In the genomic region with DNA sequence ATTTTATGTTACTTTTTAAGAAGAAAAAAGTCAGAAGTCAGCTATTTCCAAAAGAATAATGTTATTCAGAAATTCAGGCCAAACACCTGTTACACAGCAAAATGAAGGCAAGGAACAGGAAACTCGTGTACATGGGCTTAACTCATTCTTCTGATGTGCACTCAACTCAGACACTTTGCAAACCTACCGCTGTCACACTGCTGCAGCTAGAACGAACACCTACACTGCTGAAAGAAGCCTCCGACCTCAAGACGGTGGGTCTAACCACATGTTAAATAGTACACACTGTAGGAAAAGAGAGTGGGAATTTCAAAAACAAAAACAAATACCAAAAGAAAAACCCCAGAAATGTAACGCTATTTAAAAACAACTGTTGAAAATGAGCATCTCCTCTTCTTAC, we compare ENCODE assay signal across 7 cellular contexts.
"Had no signal": no experiment of that assay in that cellular context is flagged by ENCODE, and none has a peak within 500 bp of the region (broad histone marks: within the 10 kb centered on the region; RNA-seq: fewer than 3 reads in every experiment).

No MANE protein-coding gene starts in this region.

- H2AFZ ChIP-seq: GM23248 had no signal

- H3K27ac Mint-ChIP-seq: HFFc6 had no signal

- H3K9ac ChIP-seq: GM23248 had no signal

- H3K4me3 ChIP-seq: GM23248, HAP-1 had no signal

- H3K4me1 ChIP-seq: HAP-1 had no signal

- DNase-seq: GM23248, GOT3, H7, HFFc6, IMR-90, KBM-7 had no signal

- H3K9me3 ChIP-seq: HAP-1 had no signal

- H3K27ac ChIP-seq: GM23248 had no signal

- H3K4me3 Mint-ChIP-seq: HFFc6 had no signal

- H3K36me3 ChIP-seq: HAP-1 had no signal
